Comparison of ENCODE assay signal across 1 cellular context in the genomic region with DNA sequence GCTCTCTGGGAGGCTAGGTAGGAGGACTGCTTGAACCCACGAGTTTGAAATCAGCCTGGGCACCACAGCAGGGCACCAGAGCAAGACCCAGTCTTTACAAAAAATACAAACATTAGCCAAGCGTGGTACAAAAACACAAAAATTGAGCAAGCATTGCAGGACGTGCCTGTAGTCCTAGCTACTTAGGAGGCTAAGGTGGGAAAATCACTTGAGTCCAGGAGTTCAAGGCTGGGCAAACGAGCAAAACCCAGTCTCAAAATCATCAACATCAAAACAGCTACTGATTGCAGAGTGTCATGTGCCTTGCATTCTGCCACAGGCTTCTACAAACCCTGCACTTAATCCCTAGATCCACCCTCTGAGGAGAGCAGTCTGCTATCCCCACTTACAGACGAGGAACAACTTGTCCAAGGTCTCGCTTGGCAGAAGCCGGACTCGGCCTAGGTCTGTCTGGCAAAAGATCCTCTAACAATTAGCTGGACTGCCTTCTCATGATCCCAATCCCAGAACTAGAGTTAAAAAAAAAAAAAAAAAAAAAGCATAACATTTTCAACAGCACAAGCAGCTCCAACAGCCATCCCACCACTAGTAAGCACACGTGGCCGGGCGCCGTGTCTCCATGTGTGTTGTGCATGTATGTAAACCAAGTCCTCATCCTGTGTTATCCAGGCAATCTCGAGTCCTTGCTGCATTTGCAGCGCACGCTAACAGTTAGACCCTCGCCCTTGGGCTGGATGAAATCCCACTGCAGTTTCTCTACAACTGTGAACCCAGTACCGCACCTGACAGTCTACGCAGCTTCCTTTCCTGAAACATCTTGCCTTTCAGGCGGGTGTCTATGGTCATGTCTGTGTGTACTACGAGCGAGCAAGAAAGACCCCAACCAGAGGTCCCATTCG.
TF ChIP-seq lines count a peak whose summit lies in the region.

No MANE protein-coding gene starts in this region.

TF ChIP-seq in H1, 55 proteins besides CTCF, POLR2A, EP300 and RAD21:
- TF ChIP-seq CTBP2 (IDR thresholded peaks at IDR 0.05; ENCODE audit: borderline replicate concordance, insufficient read depth, insufficient read length, low read length) = no peak
- TF ChIP-seq NRF1 (IDR thresholded peaks at IDR 0.05; ENCODE audit: low read depth, low read length) = no peak
- TF ChIP-seq, protein P1, sequence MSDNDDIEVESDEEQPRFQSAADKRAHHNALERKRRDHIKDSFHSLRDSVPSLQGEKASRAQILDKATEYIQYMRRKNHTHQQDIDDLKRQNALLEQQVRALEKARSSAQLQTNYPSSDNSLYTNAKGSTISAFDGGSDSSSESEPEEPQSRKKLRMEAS (IDR thresholded peaks at IDR 0.05) = no peak
- TF ChIP-seq USF2 (IDR thresholded peaks at IDR 0.05; ENCODE audit: low read length) = no peak
- no peak for TF ChIP-seq SP1 (IDR thresholded peaks at IDR 0.05; ENCODE audit: low read depth, low read length)
- no peak for TF ChIP-seq HDAC2 (IDR thresholded peaks at IDR 0.05; ENCODE audit: borderline replicate concordance in 1 of 2, low read depth in 2 of 2, low read length in 2 of 2)
- TF ChIP-seq RBBP5 (IDR thresholded peaks at IDR 0.05; ENCODE audit: borderline replicate concordance, low read depth, low read length) = no peak
- no peak for TF ChIP-seq SAP30 (IDR thresholded peaks at IDR 0.05; ENCODE audit: insufficient read depth, insufficient replicate concordance, low read length)
- TF ChIP-seq ASH2L (IDR thresholded peaks at IDR 0.05; ENCODE audit: low read length) = no peak
- TF ChIP-seq GTF2F1 (IDR thresholded peaks at IDR 0.05; ENCODE audit: borderline replicate concordance, low read depth, low read length) = no peak
- TF ChIP-seq, protein P2, sequence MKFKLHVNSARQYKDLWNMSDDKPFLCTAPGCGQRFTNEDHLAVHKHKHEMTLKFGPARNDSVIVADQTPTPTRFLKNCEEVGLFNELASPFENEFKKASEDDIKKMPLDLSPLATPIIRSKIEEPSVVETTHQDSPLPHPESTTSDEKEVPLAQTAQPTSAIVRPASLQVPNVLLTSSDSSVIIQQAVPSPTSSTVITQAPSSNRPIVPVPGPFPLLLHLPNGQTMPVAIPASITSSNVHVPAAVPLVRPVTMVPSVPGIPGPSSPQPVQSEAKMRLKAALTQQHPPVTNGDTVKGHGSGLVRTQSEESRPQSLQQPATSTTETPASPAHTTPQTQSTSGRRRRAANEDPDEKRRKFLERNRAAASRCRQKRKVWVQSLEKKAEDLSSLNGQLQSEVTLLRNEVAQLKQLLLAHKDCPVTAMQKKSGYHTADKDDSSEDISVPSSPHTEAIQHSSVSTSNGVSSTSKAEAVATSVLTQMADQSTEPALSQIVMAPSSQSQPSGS (IDR thresholded peaks at IDR 0.05; ENCODE audit: low read length) = no peak
- TF ChIP-seq KDM4A (IDR thresholded peaks at IDR 0.05; ENCODE audit: low read depth, low read length, severe bottlenecking) = no peak
